Comparison of ENCODE assay signal across 19 cellular contexts in genomic region chr5:158559643-158560042, GRCh38.
DNase-seq lines count a peak whose midpoint lies in the region; ATAC-seq, FAIRE-seq and TF ChIP-seq lines count a peak whose summit lies in the region.
"Had no signal": no experiment of that assay in that cellular context is flagged by ENCODE, and none has a peak within 500 bp of the region (broad histone marks: within the 10 kb centered on the region; RNA-seq: fewer than 3 reads in every experiment).

No MANE protein-coding gene starts in this region.

- H3K36me3 ChIP-seq in gastrocnemius medialis: no peaks in the 10 kb centered on the region
- H3K36me3 ChIP-seq: left ventricle myocardium inferior, MG63, tibial artery had no signal

- no peak for TF ChIP-seq CTCF in gastrocnemius medialis (IDR thresholded peaks at IDR 0.05 in 4 of 5, conservative IDR thresholded peaks at IDR 0.05 in 1 of 5)

- ATAC-seq in GM21367 (IDR thresholded peaks at IDR 0.05; ENCODE audit: unreplicated experiment) (peak; percentile 39), HG03025 (IDR thresholded peaks at IDR 0.05; ENCODE audit: low FRiP score, unreplicated experiment) (peak; percentile 57), gastrocnemius medialis (no peak), Right ventricle myocardium superior (ENCODE audit: poor library complexity) (no peak)
- ATAC-seq: esophagus mucosa, natural killer cell had no signal

- H3K4me3 ChIP-seq in gastrocnemius medialis: no peak overlapping the region
- H3K4me3 ChIP-seq: left ventricle myocardium inferior, MG63, tibial artery had no signal

- no peaks in the 10 kb centered on the region for H3K4me1 ChIP-seq in gastrocnemius medialis
- H3K4me1 ChIP-seq: tibial artery had no signal

- TF ChIP-seq POLR2A in GM12892 (IDR thresholded peaks at IDR 0.05; ENCODE audit: low read depth, low read length) (no peak), gastrocnemius medialis (IDR thresholded peaks at IDR 0.05) (no peak)

- no peaks in the 10 kb centered on the region for H3K9me3 ChIP-seq in gastrocnemius medialis
- H3K9me3 ChIP-seq: left ventricle myocardium inferior, MG63, tibial artery had no signal

- H3K27ac ChIP-seq in gastrocnemius medialis: no peak overlapping the region
- H3K27ac ChIP-seq: left ventricle myocardium inferior, tibial artery had no signal

- intact Hi-C loops in gastrocnemius medialis (cut with DNase I; ENCODE audit: low total_unique reads): loop anchor here (10.0 kb wide), 1 partner anchor 95 kb away; no protein-coding TSS in a partner anchor
- intact Hi-C loops in Right ventricle myocardium superior (cut with DNase I): no loop called here

- DNase-seq in GM12892 (ENCODE audit: insufficient read length) (no peak), NAMALWA (ENCODE audit: low spot score) (peak; percentile 38), NCI-H1417 (lab: John Stamatoyannopoulos, UW) (no peak), NCI-H1092 (lab: John Stamatoyannopoulos, UW) (no peak), gastrocnemius medialis (no peak), Right ventricle myocardium superior (no peak)
- DNase-seq: ACHN; activated CD8-positive, alpha-beta memory T cell treated with anti-CD3 and anti-CD28 coated beads for 24 hours; activated gamma-delta T cell; hippocampal formation; natural killer cell; NCI-H2081 treated with DMSO at 0.1 percent for 48 hours; SHP77; tibial artery had no signal

- in situ Hi-C loops in gastrocnemius medialis (cut with MboI; ENCODE audit: low sequenced_read_pairs in 4 of 4): loop anchor here in 1 of 4 donors (25.0 kb wide), 1 partner anchor 553 kb away; no protein-coding TSS in a partner anchor

- H3K27me3 ChIP-seq in gastrocnemius medialis: no peaks in the 10 kb centered on the region
- H3K27me3 ChIP-seq: MG63, tibial artery had no signal

- FAIRE-seq in GM12892 (lab: Jason Lieb, UNC): peak; percentile 70

Comparison
In these comparisons a context has a peak if more than half of its experiments do, and no peak if none do; other contexts are left out.
1. ATAC-seq: peak in GM21367 (single experiment) and HG03025 (single experiment); none in gastrocnemius medialis (0 of 2) and Right ventricle myocardium superior (single experiment).